In the genomic region with DNA sequence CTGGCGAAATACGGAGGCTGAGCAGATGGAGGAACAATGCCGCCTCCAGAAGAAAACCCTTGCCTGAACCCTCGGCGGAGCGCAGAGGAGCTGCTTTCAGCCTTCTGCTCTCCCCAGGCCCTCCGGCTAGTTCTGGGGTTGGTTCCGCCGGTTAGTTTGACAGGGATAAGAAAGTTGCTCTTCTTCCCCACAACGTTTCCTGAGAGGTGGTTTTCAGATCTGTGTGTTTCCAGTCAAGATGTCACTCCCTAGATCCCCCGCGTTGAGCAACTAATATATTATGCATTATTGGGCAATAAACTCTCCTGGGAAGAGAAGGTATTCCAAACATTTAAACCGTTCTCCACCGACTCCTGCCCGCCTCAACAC, we compare ENCODE assay signal across 9 cellular contexts. TPM values are rescaled to one million over a fixed set of nuclear protein-coding genes. Genes with fewer than 3 reads are reported as not detected.
DNase-seq lines count a peak whose midpoint lies in the region; ATAC-seq and TF ChIP-seq lines count a peak whose summit lies in the region.
"Had no signal": no experiment of that assay in that cellular context is flagged by ENCODE, and none has a peak within 500 bp of the region (broad histone marks: within the 10 kb centered on the region; RNA-seq: fewer than 3 reads in every experiment).

No MANE protein-coding gene starts in this region.

- peaks cover 11% of the 10 kb centered on the region for H3K4me1 Mint-ChIP-seq in activated T-helper 17 cell treated with anti-CD3 and anti-CD28 coated beads, Interleukin-2, amount 50 U/mL, for 72 hours

- H3K27ac Mint-ChIP-seq in activated T-helper 17 cell treated with anti-CD3 and anti-CD28 coated beads, Interleukin-2, amount 50 U/mL, for 72 hours = no peak overlapping the region

- DNase-seq in DMS79 treated with DMSO at 0.1 percent for 48 hours (lab: John Stamatoyannopoulos, UW) (peak; percentile 70), DMS79 (lab: John Stamatoyannopoulos, UW) (no peak), astrocyte of the cerebellum (ENCODE audit: low read depth) (peak; percentile 38), iris pigment epithelial cell (ENCODE audit: low read depth) (peak; percentile 30), substantia nigra (lab: John Stamatoyannopoulos, UW) (peak in 15 of 49 donors; percentile 40 to 71 (median 55)), medulla oblongata (ENCODE audit: extremely low spot score) (no peak), NOMO-1 treated with dmso at 0.1 percent for 144 hours (lab: John Stamatoyannopoulos, UW; ENCODE audit: unreplicated experiment) (no peak)
- DNase-seq: Karpas-422 had no signal

- peak overlapping the region; percentile 77 for H3K4me3 ChIP-seq in astrocyte of the cerebellum (ENCODE audit: low read depth, low read length)

- TF ChIP-seq CTCF in astrocyte of the cerebellum (IDR thresholded peaks at IDR 0.05; ENCODE audit: low read depth, low read length, missing control alignments) = no peak

- no peak overlapping the region for H3K4me3 Mint-ChIP-seq in activated T-helper 17 cell treated with anti-CD3 and anti-CD28 coated beads, Interleukin-2, amount 50 U/mL, for 72 hours

- peak overlapping the region; percentile 85 for H3K27ac ChIP-seq in substantia nigra (ENCODE audit: low read depth, low read length, poor library complexity, severe bottlenecking)

- H3K27me3 Mint-ChIP-seq in activated T-helper 17 cell treated with anti-CD3 and anti-CD28 coated beads, Interleukin-2, amount 50 U/mL, for 72 hours = peaks cover 64% of the 10 kb centered on the region

- in situ Hi-C loops in astrocyte of the cerebellum (cut with HindIII; ENCODE audit: low sequenced_read_pairs) = no loop called here

- no peak for ATAC-seq in activated T-helper 17 cell treated with anti-CD3 and anti-CD28 coated beads, Interleukin-2, amount 50 U/mL, for 72 hours (replicated peaks)

- peaks cover 6% of the 10 kb centered on the region for H3K9me3 Mint-ChIP-seq in activated T-helper 17 cell treated with anti-CD3 and anti-CD28 coated beads, Interleukin-2, amount 50 U/mL, for 72 hours

- peaks cover 7% of the 10 kb centered on the region for H3K36me3 Mint-ChIP-seq in activated T-helper 17 cell treated with anti-CD3 and anti-CD28 coated beads, Interleukin-2, amount 50 U/mL, for 72 hours (ENCODE audit: low read depth)

RNA-seq across cellular contexts. Expression of gene NLGN1, which starts 0.6 kb away (rescaled TPM):
- total RNA-seq in activated T-helper 17 cell treated with anti-CD3 and anti-CD28 coated beads, Interleukin-2, amount 50 U/mL, for 72 hours = not detected

Comparison
In these comparisons a context has a peak if more than half of its experiments do, and no peak if none do; other contexts are left out.
1. DNase-seq: peak in DMS79 treated with DMSO at 0.1 percent for 48 hours (single experiment), astrocyte of the cerebellum (single experiment) and iris pigment epithelial cell (single experiment); none in DMS79 (single experiment), medulla oblongata (single experiment) and NOMO-1 treated with dmso at 0.1 percent for 144 hours (single experiment).